16 cellular contexts compared by ENCODE assay signal in the genomic region with DNA sequence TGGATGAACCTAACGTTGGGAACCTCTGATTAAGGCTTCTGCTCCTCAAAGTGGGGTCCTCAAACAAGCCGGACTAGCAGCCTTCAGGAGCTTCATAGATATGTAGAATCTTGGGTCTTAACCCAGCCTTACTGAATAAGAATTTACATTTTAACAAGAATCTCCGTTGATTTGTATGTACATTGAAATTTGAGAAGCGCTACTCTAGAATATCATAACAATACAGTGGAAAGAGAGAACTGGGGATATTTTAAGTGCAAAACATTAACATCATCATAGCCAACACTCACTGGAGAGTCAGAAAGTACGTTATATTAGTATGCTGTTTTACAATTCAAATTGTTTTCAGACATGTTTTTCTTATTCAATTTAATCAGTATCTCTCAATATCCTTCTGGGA. TPM values are rescaled to one million over a fixed set of nuclear protein-coding genes. Genes with fewer than 3 reads are reported as not detected.
DNase-seq lines count a peak whose midpoint lies in the region; ATAC-seq, FAIRE-seq and TF ChIP-seq lines count a peak whose summit lies in the region.
"Had no signal": no experiment of that assay in that cellular context is flagged by ENCODE, and none has a peak within 500 bp of the region (broad histone marks: within the 10 kb centered on the region; RNA-seq: fewer than 3 reads in every experiment).

No MANE protein-coding gene starts in this region.

- WGBS in trophoblast cell (ENCODE audit: extremely low coverage, insufficient coverage, insufficient read length): no CpG with 5 or more reads among the region's 5 CpGs
- WGBS in tibial nerve, 2 donors: 73 to 86% methylated on average over 5 of the region's 5 CpGs

- peaks cover 4% of the 10 kb centered on the region for H3K79me1 ChIP-seq in trophoblast cell (ENCODE audit: low read length)

- FAIRE-seq in endothelial cell of umbilical vein (lab: Jason Lieb, UNC): no peak
- FAIRE-seq: G401.6 had no signal

- no peak overlapping the region for H3K4me3 Mint-ChIP-seq in Calu3 (ENCODE audit: low read depth, unreplicated experiment)
- H3K4me3 Mint-ChIP-seq: H9 had no signal

- H4K91ac ChIP-seq in trophoblast cell (ENCODE audit: low read depth, low read length): no peak overlapping the region

- no peaks in the 10 kb centered on the region for H3K79me2 ChIP-seq in endothelial cell of umbilical vein (ENCODE audit: control insufficient read depth, insufficient read depth, low read length)
- H3K79me2 ChIP-seq in trophoblast cell (ENCODE audit: control insufficient read depth, insufficient read depth, low read length, poor library complexity): no peaks in the 10 kb centered on the region

- TF ChIP-seq CTCF in Calu3 (IDR thresholded peaks at IDR 0.05; ENCODE audit: unreplicated experiment) (no peak), RWPE2 (IDR thresholded peaks at IDR 0.05; ENCODE audit: poor library complexity, severe bottlenecking) (no peak), endothelial cell of umbilical vein (IDR thresholded peaks at IDR 0.05; ENCODE audit: extremely low read depth in 1 of 2, insufficient read depth in 1 of 2, low read depth in 1 of 2, low read length in 2 of 2) (no peak), tibial nerve (IDR thresholded peaks at IDR 0.05) (no peak)

- no peak for TF ChIP-seq POLR2A in endothelial cell of umbilical vein (IDR thresholded peaks at IDR 0.05; ENCODE audit: low read depth, low read length)
- no peak for TF ChIP-seq POLR2A in tibial nerve (IDR thresholded peaks at IDR 0.05)

- H2BK12ac ChIP-seq in trophoblast cell (ENCODE audit: low read length): no peak overlapping the region

- no peak overlapping the region for H2AK5ac ChIP-seq in trophoblast cell (ENCODE audit: low read length)

- no peak overlapping the region for H3K23ac ChIP-seq in trophoblast cell (ENCODE audit: low read length)

- H3K4me1 ChIP-seq in RWPE2 (ENCODE audit: insufficient read depth, poor library complexity, severe bottlenecking) (peaks cover 21% of the 10 kb centered on the region), endothelial cell of umbilical vein (ENCODE audit: control insufficient read depth, extremely low read depth, insufficient read depth, low read length) (peaks cover 41% of the 10 kb centered on the region), trophoblast cell (ENCODE audit: control insufficient read depth in 1 of 2, insufficient read depth in 2 of 2, low read length in 2 of 2) (no peaks in the 10 kb centered on the region), tibial nerve (no peaks in the 10 kb centered on the region)

- H3K4me2 ChIP-seq in endothelial cell of umbilical vein (ENCODE audit: insufficient read depth, low read length): no peak overlapping the region
- no peak overlapping the region for H3K4me2 ChIP-seq in trophoblast cell (ENCODE audit: low read length)

- H3K4me3 ChIP-seq in RWPE2 (ENCODE audit: severe bottlenecking) (no peak overlapping the region), endothelial cell of umbilical vein (replicated peaks in 1 of 3; ENCODE audit: insufficient read depth in 1 of 3, low read depth in 1 of 3, low read length in 3 of 3) (no peak overlapping the region), trophoblast cell (ENCODE audit: low read depth, low read length) (no peak overlapping the region), tibial nerve (no peak overlapping the region)

- ATAC-seq in RWPE2 (ENCODE audit: low read depth): no peak
- ATAC-seq: PC-3 had no signal

- H3K27me3 ChIP-seq in RWPE2 (ENCODE audit: insufficient read depth, poor library complexity, severe bottlenecking) (no peaks in the 10 kb centered on the region), endothelial cell of umbilical vein (ENCODE audit: control insufficient read depth in 2 of 2, insufficient read depth in 2 of 2, low read length in 2 of 2) (no peaks in the 10 kb centered on the region), trophoblast cell (ENCODE audit: insufficient read depth, low read length) (no peaks in the 10 kb centered on the region), tibial nerve (peaks cover 0 to 4% of the 10 kb centered on the region in 2 donors)

- peak overlapping the region; percentile 47 for H3K9ac ChIP-seq in endothelial cell of umbilical vein (replicated peaks; ENCODE audit: extremely low read depth, insufficient read depth, low read length)
- no peak overlapping the region for H3K9ac ChIP-seq in trophoblast cell (ENCODE audit: low read length)

- CTCF ChIA-PET in Calu3 (lab: Charles Lee): no interaction called here
- CTCF ChIA-PET in endothelial cell of umbilical vein (lab: Charles Lee): no interaction called here

- peaks cover 15% of the 10 kb centered on the region for H3K36me3 Mint-ChIP-seq in Calu3 (ENCODE audit: insufficient read depth, unreplicated experiment)

- no peaks in the 10 kb centered on the region for H3K27me3 Mint-ChIP-seq in Calu3 (ENCODE audit: unreplicated experiment)

- POLR2A ChIA-PET in endothelial cell of umbilical vein (lab: Charles Lee): interaction anchor here (1.3 kb wide), 1 partner anchor 199 kb away, joined by 6 read pairs; no protein-coding TSS in a partner anchor

- H2BK5ac ChIP-seq in trophoblast cell (ENCODE audit: low read depth, low read length, poor library complexity): no peak overlapping the region

- no peaks in the 10 kb centered on the region for H4K20me1 ChIP-seq in endothelial cell of umbilical vein (replicated peaks; ENCODE audit: control insufficient read depth, extremely low read depth, insufficient read depth, low read length)

- no peak overlapping the region for H3K14ac ChIP-seq in trophoblast cell (ENCODE audit: low read length)

- H2BK120ac ChIP-seq in trophoblast cell (ENCODE audit: insufficient read depth, low read length, poor library complexity): no peak overlapping the region

- no peaks in the 10 kb centered on the region for H3K36me3 ChIP-seq in RWPE2 (ENCODE audit: low read depth)
- no peaks in the 10 kb centered on the region for H3K36me3 ChIP-seq in endothelial cell of umbilical vein (ENCODE audit: control insufficient read depth in 2 of 2, extremely low read depth in 1 of 2, insufficient read depth in 2 of 2, low read length in 2 of 2)
- H3K36me3 ChIP-seq in trophoblast cell (ENCODE audit: control insufficient read depth in 1 of 2, insufficient read depth in 2 of 2, low read length in 2 of 2): no peaks in the 10 kb centered on the region
- H3K36me3 ChIP-seq in tibial nerve: no peaks in the 10 kb centered on the region

- peak overlapping the region; percentile 47 for H3K27ac ChIP-seq in RWPE2 (ENCODE audit: poor library complexity, severe bottlenecking)
- H3K27ac ChIP-seq in endothelial cell of umbilical vein (ENCODE audit: insufficient read depth, low read depth, low read length): peak overlapping the region; percentile 93
- H3K27ac ChIP-seq in trophoblast cell (ENCODE audit: low read depth, low read length): peak overlapping the region; percentile 58
- H3K27ac ChIP-seq in tibial nerve: no peak overlapping the region
- H3K27ac ChIP-seq: C4-2B had no signal

- peaks cover 52% of the 10 kb centered on the region for H3K4me1 Mint-ChIP-seq in Calu3 (ENCODE audit: low read depth, unreplicated experiment)

- H4K8ac ChIP-seq in trophoblast cell (ENCODE audit: low read depth, low read length): no peak overlapping the region

- H3K4ac ChIP-seq in trophoblast cell (ENCODE audit: low read depth, low read length): no peak overlapping the region

- BruUV-seq in Calu3 (replicated peaks; lab: Mats Ljungman, UMichigan): no TSS peak
- BruUV-seq in endothelial cell of umbilical vein (replicated peaks; lab: Mats Ljungman, UMichigan): no TSS peak

- no peak for TF ChIP-seq EP300 in tibial nerve (IDR thresholded peaks at IDR 0.05)

- no peak overlapping the region for H3K18ac ChIP-seq in trophoblast cell (ENCODE audit: low read length)

- no peak overlapping the region for H4K12ac ChIP-seq in trophoblast cell (ENCODE audit: low read depth, low read length)

- H3K27ac Mint-ChIP-seq in Calu3 (ENCODE audit: unreplicated experiment): peak overlapping the region; percentile 98

- dilution Hi-C loops in endothelial cell of umbilical vein (cut with MboI; ENCODE audit: extremely low pct_ligation_motif_present, low sequenced_read_pairs): no loop called here

- H3K9me1 ChIP-seq in endothelial cell of umbilical vein (replicated peaks; ENCODE audit: control insufficient read depth, extremely low read depth, insufficient read depth, low read length): no peaks in the 10 kb centered on the region

- no peaks in the 10 kb centered on the region for H3K9me3 ChIP-seq in RWPE2 (ENCODE audit: severe bottlenecking)
- H3K9me3 ChIP-seq in endothelial cell of umbilical vein (replicated peaks; ENCODE audit: control insufficient read depth, insufficient read depth, low read length): no peaks in the 10 kb centered on the region
- H3K9me3 ChIP-seq in trophoblast cell (ENCODE audit: insufficient read depth, low read depth, low read length): peaks cover 3% of the 10 kb centered on the region
- no peaks in the 10 kb centered on the region for H3K9me3 ChIP-seq in tibial nerve

- intact Hi-C loops in Calu3 (cut with micrococcal nuclease; ENCODE audit: unreplicated experiment) (loop anchor here (5.0 to 10.0 kb wide), 4 partner anchors 66 to 314 kb away; partner anchors contain the start of gene TMSB4X), endothelial cell of umbilical vein (cut with micrococcal nuclease) (no loop called here)

- H2AFZ ChIP-seq in endothelial cell of umbilical vein (ENCODE audit: low read depth, low read length) (no peak overlapping the region), trophoblast cell (ENCODE audit: insufficient read depth, low read length, poor library complexity) (no peak overlapping the region)

- no peak for DNase-seq in Calu3
- DNase-seq in RWPE2 (ENCODE audit: low spot score): no peak
- no peak for DNase-seq in endothelial cell of umbilical vein (ENCODE audit: low read depth, low spot score)
- DNase-seq in trophoblast cell: no peak
- DNase-seq in NCI-H1417 treated with DMSO at 0.1 percent for 48 hours (lab: John Stamatoyannopoulos, UW): no peak
- no peak for DNase-seq in tibial nerve (ENCODE audit: low spot score in 2 of 2)
- DNase-seq in globus pallidus (ENCODE audit: low spot score): no peak
- DNase-seq: H9, NCI-H1105 treated with DMSO at 0.1 percent for 48 hours, NCI-H187, NCI-H2107, NCI-H524, PC-3, RPMI8226 had no signal

- peaks cover 2% of the 10 kb centered on the region for H3K9me3 Mint-ChIP-seq in Calu3 (ENCODE audit: low read depth, unreplicated experiment)

RNA-seq across cellular contexts. Expression of gene ATXN3L, which starts 31.2 kb away (rescaled TPM):
- total RNA-seq in Calu3 (2022) (not detected in 2 replicates), endothelial cell of umbilical vein (not detected in 2 replicates), tibial nerve (not detected)
- polyA plus RNA-seq in endothelial cell of umbilical vein: not detected in 2 replicates
- not detected in 2 replicates for polyA plus RNA-seq in endothelial cell of umbilical vein (2011; cell fraction: cytosol; rRNA removed)
- not detected in 2 replicates for polyA plus RNA-seq in endothelial cell of umbilical vein (2011; cell fraction: nucleus; rRNA removed)
- polyA plus RNA-seq in endothelial cell of umbilical vein (2012): not detected in 2 replicates
- not detected in 2 replicates for polyA minus RNA-seq in endothelial cell of umbilical vein
- not detected for polyA minus RNA-seq in endothelial cell of umbilical vein (2011; cell fraction: cytosol; rRNA and poly(A)+ RNA removed)
- not detected in 2 replicates for polyA minus RNA-seq in endothelial cell of umbilical vein (2011; cell fraction: nucleus; rRNA and poly(A)+ RNA removed)
- polyA plus RNA-seq in trophoblast cell (2013): not detected in 2 replicates
- total RNA-seq: H9, PC-3 had no signal

Comparison
In these comparisons a context has a peak if more than half of its experiments do, and no peak if none do; other contexts are left out.
1. H3K27ac ChIP-seq: peak in RWPE2 (single experiment), endothelial cell of umbilical vein (single experiment) and trophoblast cell (single experiment); none in tibial nerve (0 of 4).